In genomic region chr20:33733654-33734576, GRCh38 we compare ENCODE assay signal across 8 cellular contexts. TPM values are rescaled to one million over a fixed set of nuclear protein-coding genes. Genes with fewer than 3 reads are reported as not detected.
DNase-seq lines count a peak whose midpoint lies in the region; ATAC-seq and TF ChIP-seq lines count a peak whose summit lies in the region.

No MANE protein-coding gene starts in this region.

- no peaks in the 10 kb centered on the region for H3K27me3 ChIP-seq in BLaER1

- H3K27me3 Mint-ChIP-seq in WTC11 (ENCODE audit: low read depth), result peaks cover 13% of the 10 kb centered on the region

- H3K27ac ChIP-seq in BLaER1, result peak overlapping the region; percentile 39; the same call in 1 of the 2 replicates

- peak overlapping the region; percentile 78 for H3K4me3 Mint-ChIP-seq in WTC11

- TF ChIP-seq CTCF in WTC11 (IDR thresholded peaks at IDR 0.05), result no peak
- TF ChIP-seq CTCF in foreskin fibroblast (IDR thresholded peaks at IDR 0.05; ENCODE audit: low read depth, low read length), result no peak

- H3K9me3 Mint-ChIP-seq in WTC11, result peaks cover 26% of the 10 kb centered on the region

- ATAC-seq in WTC11, result peak; percentile 2; the same call in 1 of the 2 replicates
- no peak for ATAC-seq in GM19035 (IDR thresholded peaks at IDR 0.05; ENCODE audit: unreplicated experiment)

- peaks cover 28% of the 10 kb centered on the region for H3K36me3 Mint-ChIP-seq in WTC11

- peak overlapping the region; percentile 98 for H3K4me2 ChIP-seq in BLaER1

- CTCF ChIA-PET in WTC11 (lab: Charles Lee), result interaction anchor here (1.9 kb wide), 1 partner anchor 66 kb away, joined by 18 read pairs; the partner anchor contains the start of gene ACTL10

- peak overlapping the region; percentile 83 for H3K27ac Mint-ChIP-seq in WTC11

- DNase-seq in HT-29 (ENCODE audit: low spot score), result peak; percentile 91
- DNase-seq in WTC11 (ENCODE audit: low spot score), result peak; percentile 19
- DNase-seq in foreskin fibroblast, result peak; percentile 75 to 86
- DNase-seq in renal cortical epithelial cell (ENCODE audit: low read depth), result peak; percentile 89
- DNase-seq in D341Med (ENCODE audit: low spot score), result no peak
- DNase-seq in cerebellar nuclear complex (lab: John Stamatoyannopoulos, UW), result no peak

- peaks cover 10% of the 10 kb centered on the region for H3K36me3 ChIP-seq in BLaER1

- H4K20me1 ChIP-seq in BLaER1, result no peaks in the 10 kb centered on the region

- H3K4me1 ChIP-seq in BLaER1, result peaks cover 23% of the 10 kb centered on the region

- peaks cover 26% of the 10 kb centered on the region for H3K9me3 ChIP-seq in BLaER1

- peak overlapping the region; percentile 39; the same call in 1 of the 2 replicates for H3K9ac ChIP-seq in BLaER1

- H3K4me1 Mint-ChIP-seq in WTC11, result peaks cover 25% of the 10 kb centered on the region

- POLR2A ChIA-PET in WTC11 (lab: Charles Lee), result interaction anchor here (0.7 kb wide), 1 partner anchor 206 kb away, joined by 3 read pairs; no protein-coding TSS in a partner anchor

- H3K4me3 ChIP-seq in BLaER1 (no peak overlapping the region), foreskin fibroblast (ENCODE audit: low read depth in 1 of 2, low read length in 2 of 2) (peak overlapping the region in 1 of 2 donors; percentile 17)

TF ChIP-seq in WTC11, 78 proteins besides CTCF, POLR2A, EP300 and RAD21 (continues in another document):
- TF ChIP-seq SP1 (CRISPR knock-in tag; conservative IDR thresholded peaks at IDR 0.05), result no peak
- no peak for TF ChIP-seq ZNF425 (CRISPR knock-in tag; conservative IDR thresholded peaks at IDR 0.05)
- no peak for TF ChIP-seq CREM (CRISPR knock-in tag; IDR thresholded peaks at IDR 0.05)
- TF ChIP-seq E2F1 (CRISPR knock-in tag; IDR thresholded peaks at IDR 0.05), result no peak
- no peak for TF ChIP-seq NR2C2 (CRISPR knock-in tag; IDR thresholded peaks at IDR 0.05)
- TF ChIP-seq ERG (CRISPR knock-in tag; IDR thresholded peaks at IDR 0.05), result no peak
- TF ChIP-seq ATF2 (CRISPR knock-in tag; IDR thresholded peaks at IDR 0.05; ENCODE audit: borderline replicate concordance, low read depth), result no peak
- TF ChIP-seq NFYB (CRISPR knock-in tag; conservative IDR thresholded peaks at IDR 0.05; ENCODE audit: low read depth), result no peak
- TF ChIP-seq ESRRA (CRISPR knock-in tag; IDR thresholded peaks at IDR 0.05; ENCODE audit: borderline replicate concordance), result no peak
- TF ChIP-seq TP53 (CRISPR knock-in tag; IDR thresholded peaks at IDR 0.05), result no peak
- TF ChIP-seq FOXP4 (CRISPR knock-in tag; IDR thresholded peaks at IDR 0.05), result no peak
- TF ChIP-seq AFF4 (CRISPR knock-in tag; IDR thresholded peaks at IDR 0.05; ENCODE audit: borderline replicate concordance), result no peak

RNA-seq across cellular contexts. Expression of gene ZNF341, which starts 2.1 kb away (rescaled TPM):
- 4.3 and 5.4 TPM in 2 replicates for total RNA-seq in HT-29 (2014; rRNA removed; shearing (Covaris generic))
- total RNA-seq in WTC11 (2021) (7.8 to 9.6 TPM (median 8.0 TPM) in 3 replicates), renal cortical epithelial cell (0.52 and 2.1 TPM in 2 replicates)

RNA-seq across cellular contexts. Expression of gene PXMP4, which starts 13.8 kb away (rescaled TPM):
- total RNA-seq in HT-29 (2014; rRNA removed; shearing (Covaris generic)), result 14.5 and 28.1 TPM in 2 replicates
- total RNA-seq in WTC11 (2021) (3.3 to 6.0 TPM (median 5.8 TPM) in 3 replicates), renal cortical epithelial cell (2.3 and 6.3 TPM in 2 replicates)

RNA-seq across cellular contexts. Expression of gene E2F1, which starts 47.7 kb away (rescaled TPM):
- total RNA-seq in HT-29 (2014; rRNA removed; shearing (Covaris generic)), result 86.2 and 98.9 TPM in 2 replicates
- total RNA-seq in WTC11 (2021) (34.2 to 44.2 TPM (median 34.5 TPM) in 3 replicates), renal cortical epithelial cell (0.89 and 4.3 TPM in 2 replicates)

RNA-seq across cellular contexts. Expression of gene NECAB3, which starts 59.7 kb away (rescaled TPM):
- 63.5 and 65.9 TPM in 2 replicates for total RNA-seq in HT-29 (2014; rRNA removed; shearing (Covaris generic))
- total RNA-seq in WTC11 (2021), result 29.3 to 38.0 TPM (median 29.7 TPM) in 3 replicates
- total RNA-seq in renal cortical epithelial cell, result 18.8 and 29.8 TPM in 2 replicates

Comparison
In these comparisons a context has a peak if more than half of its experiments do, and no peak if none do; other contexts are left out.
1. DNase-seq: peak in HT-29 (single experiment), WTC11 (single experiment), foreskin fibroblast (2 of 2) and renal cortical epithelial cell (single experiment); none in D341Med (single experiment) and cerebellar nuclear complex (0 of 2).